ENCODE assay signal across 8 cellular contexts in genomic region chr15:88649286-88649733, GRCh38. TPM values are rescaled to one million over a fixed set of nuclear protein-coding genes. Genes with fewer than 3 reads are reported as not detected.
DNase-seq lines count a peak whose midpoint lies in the region; ATAC-seq and TF ChIP-seq lines count a peak whose summit lies in the region.

No MANE protein-coding gene starts in this region.

- peak; percentile 94 for DNase-seq in EH (ENCODE audit: low read depth)
- DNase-seq in T-helper 22 cell (ENCODE audit: low read depth) = peak; percentile 19
- DNase-seq in astrocyte of the spinal cord (ENCODE audit: low read depth, low spot score) = peak; percentile 87
- DNase-seq in kidney glomerular epithelial cell (lab: John Stamatoyannopoulos, UW) = peak; percentile 75
- peak; percentile 67 to 78 for DNase-seq in stimulated activated CD4-positive, alpha-beta T cell treated with anti-CD3 and anti-CD28 coated beads, Interleukin-4, amount 100 ng/mL, for 4 hours
- no peak for DNase-seq in H7

- H3K4me3 ChIP-seq in astrocyte of the spinal cord (ENCODE audit: low read depth, low read length) = no peak overlapping the region
- H3K4me3 ChIP-seq in H7 (ENCODE audit: insufficient read depth, low read depth, low read length) = no peak overlapping the region

- H3K27me3 ChIP-seq in H7 (ENCODE audit: control insufficient read depth, insufficient read depth, low read length) = no peaks in the 10 kb centered on the region

- in situ Hi-C loops in astrocyte of the spinal cord (cut with HindIII; ENCODE audit: low sequenced_read_pairs) = no loop called here

- no peak for TF ChIP-seq CTCF in astrocyte of the spinal cord (IDR thresholded peaks at IDR 0.05; ENCODE audit: low read depth, low read length)

- peak; percentile 62 for ATAC-seq in HG02642 (IDR thresholded peaks at IDR 0.05; ENCODE audit: poor library complexity, unreplicated experiment)
- no peak for ATAC-seq in HG02840 (IDR thresholded peaks at IDR 0.05; ENCODE audit: low FRiP score, unreplicated experiment)

- H3K36me3 ChIP-seq in H7 (replicated peaks; ENCODE audit: control insufficient read depth, insufficient read depth, low read length) = no peaks in the 10 kb centered on the region

RNA-seq across cellular contexts. Expression of gene ISG20, which starts 10.5 kb away (rescaled TPM):
- total RNA-seq in H7 (2014; rRNA removed; shearing (Covaris generic)) = 0.14 and 3.4 TPM in 2 replicates

RNA-seq across cellular contexts. Expression of gene AEN, which starts 28.2 kb away (rescaled TPM):
- total RNA-seq in H7 (2014; rRNA removed; shearing (Covaris generic)) = 60.7 and 64.8 TPM in 2 replicates
